28 cellular contexts compared by ENCODE assay signal in the genomic region with DNA sequence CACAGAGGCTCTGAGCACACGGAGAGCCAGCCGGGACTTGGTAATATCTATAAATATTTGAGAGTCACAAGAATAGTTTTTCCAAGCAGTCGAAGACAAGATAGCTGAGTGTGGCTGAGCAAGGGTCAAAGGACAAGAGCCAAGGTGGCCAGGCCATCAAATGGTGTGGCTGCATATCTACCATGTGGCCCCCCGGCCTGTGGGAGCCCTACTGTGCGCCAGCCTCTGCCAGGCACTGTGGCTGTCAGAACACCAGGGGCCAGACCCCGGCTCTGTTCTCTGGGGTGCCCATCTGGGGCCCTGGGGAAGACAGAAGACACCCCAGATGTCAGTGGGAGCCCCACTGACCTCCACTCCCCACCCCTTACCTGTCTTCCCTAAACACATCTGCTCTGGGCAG. TPM values are rescaled to one million over a fixed set of nuclear protein-coding genes. Genes with fewer than 3 reads are reported as not detected.
"Had no signal": no experiment of that assay in that cellular context is flagged by ENCODE, and none has a peak within 500 bp of the region (broad histone marks: within the 10 kb centered on the region; RNA-seq: fewer than 3 reads in every experiment).

No MANE protein-coding gene starts in this region.

- H3K27ac Mint-ChIP-seq: immature natural killer cell; stimulated activated effector memory CD8-positive, alpha-beta T cell treated with anti-CD3 and anti-CD28 coated beads, Interleukin-12 subunit alpha, Interleukin-12 subunit beta, amount 100 ng/mL, for 72 hours; stimulated activated naive CD8-positive, alpha-beta T cell treated with anti-CD3 and anti-CD28 coated beads, Interleukin-15, Interleukin-2, amounts not matched to agents 100 ng/mL and 50 ng/mL, for 24 hours had no signal

- H3K9me3 ChIP-seq: left lung, lower lobe of right lung, pancreas, prostate gland, suprapubic skin, thoracic aorta, tibial nerve, upper lobe of left lung, vagina had no signal

- ATAC-seq: left colon; left lung; lower lobe of right lung; naive thymus-derived CD8-positive, alpha-beta T cell; pancreas; right cardiac atrium; sciatic nerve; stimulated activated effector memory CD8-positive, alpha-beta T cell treated with anti-CD3 and anti-CD28 coated beads, Interleukin-12 subunit alpha, Interleukin-12 subunit beta, amount 100 ng/mL, for 72 hours had no signal

- H3K27me3 ChIP-seq: pancreas had no signal

- H3K36me3 ChIP-seq: left lung, lower lobe of right lung, pancreas, prostate gland, suprapubic skin, thoracic aorta, tibial nerve, upper lobe of left lung, vagina had no signal

- H3K4me3 ChIP-seq: left lung, lower lobe of right lung, pancreas, prostate gland, skin epidermis, suprapubic skin, thoracic aorta, tibial nerve, upper lobe of left lung, vagina had no signal

- DNase-seq: immature natural killer cell; kidney; left colon; left lung; lower lobe of right lung; mammary epithelial cell; mesenchymal stem cell; naive thymus-derived CD8-positive, alpha-beta T cell; nephron progenitor cell; pancreas; posterior cingulate gyrus; retina; right cardiac atrium; stimulated activated CD4-positive, alpha-beta T cell treated with anti-CD3 and anti-CD28 coated beads, Interleukin-12 subunit alpha, Interleukin-12 subunit beta, amount 100 ng/mL, for 4 hours; stimulated activated CD4-positive, alpha-beta T cell treated with anti-CD3 and anti-CD28 coated beads, Interleukin-15, amount 100 ng/mL, for 24 hours; stimulated activated CD4-positive, alpha-beta T cell treated with anti-CD3 and anti-CD28 coated beads, Interleukin-2, amount 100 ng/mL, for 24 hours; stimulated activated CD4-positive, alpha-beta T cell treated with anti-CD3 and anti-CD28 coated beads, Interleukin-4, amount 100 ng/mL, for 24 hours; stimulated activated naive CD4-positive, alpha-beta T cell had no signal

- H3K4me1 ChIP-seq: prostate gland had no signal

- H3K27ac ChIP-seq: left lung, lower lobe of right lung, pancreas, prostate gland, skin epidermis, suprapubic skin, thoracic aorta, tibial nerve, upper lobe of left lung, vagina had no signal

- H3K36me3 Mint-ChIP-seq: immature natural killer cell; stimulated activated effector memory CD8-positive, alpha-beta T cell treated with anti-CD3 and anti-CD28 coated beads, Interleukin-12 subunit alpha, Interleukin-12 subunit beta, amount 100 ng/mL, for 72 hours had no signal

- H3K9me3 Mint-ChIP-seq: immature natural killer cell; naive thymus-derived CD8-positive, alpha-beta T cell; nephron progenitor cell; stimulated activated effector memory CD8-positive, alpha-beta T cell treated with anti-CD3 and anti-CD28 coated beads, Interleukin-12 subunit alpha, Interleukin-12 subunit beta, amount 100 ng/mL, for 72 hours; stimulated activated naive CD8-positive, alpha-beta T cell treated with anti-CD3 and anti-CD28 coated beads, Interleukin-15, Interleukin-2, amounts not matched to agents 100 ng/mL and 50 ng/mL, for 24 hours had no signal

- H3K4me3 Mint-ChIP-seq: immature natural killer cell; nephron progenitor cell; stimulated activated effector memory CD8-positive, alpha-beta T cell treated with anti-CD3 and anti-CD28 coated beads, Interleukin-12 subunit alpha, Interleukin-12 subunit beta, amount 100 ng/mL, for 72 hours; stimulated activated naive CD8-positive, alpha-beta T cell treated with anti-CD3 and anti-CD28 coated beads, Interleukin-15, Interleukin-2, amounts not matched to agents 100 ng/mL and 50 ng/mL, for 24 hours had no signal

RNA-seq across cellular contexts. Expression of gene BEGAIN, which starts 22.7 kb away (rescaled TPM):
- polyA plus RNA-seq: immature natural killer cell had no signal
